ENCODE assay signal across 17 cellular contexts in genomic region chr22:39941661-39942060, GRCh38. TPM values are rescaled to one million over a fixed set of nuclear protein-coding genes. Genes with fewer than 3 reads are reported as not detected.
DNase-seq lines count a peak whose midpoint lies in the region; ATAC-seq and FAIRE-seq lines count a peak whose summit lies in the region.
"Had no signal": no experiment of that assay in that cellular context is flagged by ENCODE, and none has a peak within 500 bp of the region (broad histone marks: within the 10 kb centered on the region; RNA-seq: fewer than 3 reads in every experiment).

No MANE protein-coding gene starts in this region.

- peaks cover 20% of the 10 kb centered on the region for H3K36me3 Mint-ChIP-seq in effector memory CD8-positive, alpha-beta T cell (ENCODE audit: insufficient read depth)
- H3K36me3 Mint-ChIP-seq: IgD-negative memory B cell, memory B cell had no signal

- no peaks in the 10 kb centered on the region for H3K27me3 Mint-ChIP-seq in effector memory CD8-positive, alpha-beta T cell
- H3K27me3 Mint-ChIP-seq: IgD-negative memory B cell, memory B cell had no signal

- H3K9me3 Mint-ChIP-seq in effector memory CD8-positive, alpha-beta T cell: no peaks in the 10 kb centered on the region
- H3K9me3 Mint-ChIP-seq: IgD-negative memory B cell, memory B cell had no signal

- peak overlapping the region; percentile 69 to 91 for H3K27ac Mint-ChIP-seq in effector memory CD8-positive, alpha-beta T cell
- H3K27ac Mint-ChIP-seq: IgD-negative memory B cell, memory B cell had no signal

- peak overlapping the region in 1 of 2 donors; percentile 63 for H3K4me3 Mint-ChIP-seq in effector memory CD8-positive, alpha-beta T cell
- H3K4me3 Mint-ChIP-seq: IgD-negative memory B cell, memory B cell had no signal

- no peak for ATAC-seq in effector memory CD8-positive, alpha-beta T cell (replicated peaks)

- DNase-seq in NCI-H2107 treated with DMSO at 0.1 percent for 48 hours (lab: John Stamatoyannopoulos, UW; ENCODE audit: unreplicated experiment) (peak; percentile 50), NCI-H2107 (lab: John Stamatoyannopoulos, UW) (no peak), NCI-H1092 (lab: John Stamatoyannopoulos, UW) (peak; percentile 57), NCI-H748 (lab: John Stamatoyannopoulos, UW; ENCODE audit: unreplicated experiment) (peak; percentile 92), hepatic stellate cell (ENCODE audit: low spot score) (no peak), superior temporal gyrus (ENCODE audit: extremely low spot score) (no peak), frontal cortex (ENCODE audit: low spot score in 2 of 2) (no peak)
- no peak for DNase-seq in effector memory CD8-positive, alpha-beta T cell
- DNase-seq: activated CD8-positive, alpha-beta memory T cell treated with anti-CD3 and anti-CD28 coated beads, Interleukin-2, amount 50 U/mL, for 48 hours; dermis blood vessel endothelial cell; NCI-H446; occipital lobe; RPMI8226; testis had no signal

- no peak for FAIRE-seq in frontal cortex (lab: Jason Lieb, UNC)
- FAIRE-seq: A204.1 had no signal

- peaks cover 69 to 84% of the 10 kb centered on the region in 2 donors for H3K4me1 Mint-ChIP-seq in effector memory CD8-positive, alpha-beta T cell (ENCODE audit: low read depth in 2 of 2)

RNA-seq across cellular contexts. Expression of gene TMA7B, which starts 18.5 kb away (rescaled TPM):
- not detected for total RNA-seq in frontal cortex
- total RNA-seq: dermis blood vessel endothelial cell, occipital lobe had no signal

RNA-seq across cellular contexts. Expression of gene GRAP2, which starts 40.8 kb away (rescaled TPM):
- 5.3 TPM for total RNA-seq in frontal cortex
- total RNA-seq: dermis blood vessel endothelial cell had no signal

RNA-seq across cellular contexts. Expression of gene ENTHD1, which starts 48.1 kb away (rescaled TPM):
- total RNA-seq in frontal cortex: under 0.01 TPM
- total RNA-seq: dermis blood vessel endothelial cell had no signal

RNA-seq across cellular contexts. Expression of gene FAM83F, which starts 53.1 kb away (rescaled TPM):
- 0.41 TPM for total RNA-seq in frontal cortex

Comparison
In these comparisons a context has a peak if more than half of its experiments do, and no peak if none do; other contexts are left out.
1. DNase-seq: peak in NCI-H2107 treated with DMSO at 0.1 percent for 48 hours (single experiment), NCI-H1092 (single experiment) and NCI-H748 (single experiment); none in NCI-H2107 (single experiment), effector memory CD8-positive, alpha-beta T cell (0 of 3), hepatic stellate cell (single experiment), superior temporal gyrus (single experiment) and frontal cortex (0 of 2).